In genomic region chr2:71277536-71278103, GRCh38 we compare ENCODE assay signal across 8 cellular contexts. TPM values are rescaled to one million over a fixed set of nuclear protein-coding genes. Genes with fewer than 3 reads are reported as not detected.
DNase-seq lines count a peak whose midpoint lies in the region; ATAC-seq and TF ChIP-seq lines count a peak whose summit lies in the region.

No MANE protein-coding gene starts in this region.

- H3K9me3 ChIP-seq in muscle layer of duodenum (ENCODE audit: control insufficient read depth in 1 of 2, low read length in 2 of 2) (peaks cover 0 to 2% of the 10 kb centered on the region in 2 donors), upper lobe of right lung (no peaks in the 10 kb centered on the region)

- peaks cover 87% of the 10 kb centered on the region for H3K27me3 Mint-ChIP-seq in activated CD8-positive, alpha-beta memory T cell treated with anti-CD3 and anti-CD28 coated beads, Interleukin-2, amount 10 ng/mL, durations not matched to agents 7 days and 5 days

- no peak overlapping the region for H3K27ac Mint-ChIP-seq in activated CD8-positive, alpha-beta memory T cell treated with anti-CD3 and anti-CD28 coated beads, Interleukin-2, amount 10 ng/mL, durations not matched to agents 7 days and 5 days

- H3K4me1 ChIP-seq in muscle layer of duodenum (ENCODE audit: control insufficient read depth in 1 of 2, insufficient read depth in 2 of 2, low read length in 2 of 2), result peaks cover 2 to 13% of the 10 kb centered on the region in 2 donors
- H3K4me1 ChIP-seq in upper lobe of right lung, result peaks cover 9% of the 10 kb centered on the region

- peak overlapping the region; percentile 61 for H3K4me3 Mint-ChIP-seq in activated CD8-positive, alpha-beta memory T cell treated with anti-CD3 and anti-CD28 coated beads, Interleukin-2, amount 10 ng/mL, durations not matched to agents 7 days and 5 days

- H3K9me3 Mint-ChIP-seq in activated CD8-positive, alpha-beta memory T cell treated with anti-CD3 and anti-CD28 coated beads, Interleukin-2, amount 10 ng/mL, durations not matched to agents 7 days and 5 days (ENCODE audit: low read depth), result no peaks in the 10 kb centered on the region

- H3K36me3 Mint-ChIP-seq in activated CD8-positive, alpha-beta memory T cell treated with anti-CD3 and anti-CD28 coated beads, Interleukin-2, amount 10 ng/mL, durations not matched to agents 7 days and 5 days, result no peaks in the 10 kb centered on the region

- peak; percentile 35 for DNase-seq in A172 (ENCODE audit: low spot score)
- peak; percentile 76 for DNase-seq in NCI-H2227 treated with DMSO at 0.1 percent for 48 hours (lab: John Stamatoyannopoulos, UW)
- peak; percentile 44 for DNase-seq in activated CD8-positive, alpha-beta memory T cell treated with anti-CD3 and anti-CD28 coated beads, Interleukin-2, amount 10 ng/mL, durations not matched to agents 7 days and 5 days
- DNase-seq in upper lobe of right lung, result peak; percentile 68
- no peak for DNase-seq in cortex of kidney (lab: John Stamatoyannopoulos, UW)

- H3K4me3 ChIP-seq in muscle layer of duodenum (ENCODE audit: low read depth in 1 of 2, low read length in 2 of 2) (peak overlapping the region; percentile 68 to 71), upper lobe of right lung (peak overlapping the region; percentile 57)

- H3K36me3 ChIP-seq in muscle layer of duodenum (ENCODE audit: control insufficient read depth in 1 of 2, insufficient read depth in 2 of 2, low read length in 2 of 2) (no peaks in the 10 kb centered on the region), upper lobe of right lung (no peaks in the 10 kb centered on the region)

- no peak overlapping the region for H3K27ac ChIP-seq in muscle layer of duodenum (ENCODE audit: low read length)
- H3K27ac ChIP-seq in upper lobe of right lung, result no peak overlapping the region

- intact Hi-C loops in upper lobe of right lung (cut with DNase I), result no loop called here

- H3K4me1 Mint-ChIP-seq in activated CD8-positive, alpha-beta memory T cell treated with anti-CD3 and anti-CD28 coated beads, Interleukin-2, amount 10 ng/mL, durations not matched to agents 7 days and 5 days, result peaks cover 17% of the 10 kb centered on the region

- peak; percentile 33 for TF ChIP-seq CTCF in GM12873 (IDR thresholded peaks at IDR 0.05; ENCODE audit: insufficient read depth, low read depth, low read length, missing control alignments)
- TF ChIP-seq CTCF in upper lobe of right lung (IDR thresholded peaks at IDR 0.05), result peak; percentile 34

- peaks cover 9% of the 10 kb centered on the region for H3K27me3 ChIP-seq in muscle layer of duodenum (ENCODE audit: low read depth, low read length)
- H3K27me3 ChIP-seq in upper lobe of right lung, result peaks cover 48% of the 10 kb centered on the region

- no peak for ATAC-seq in activated CD8-positive, alpha-beta memory T cell treated with anti-CD3 and anti-CD28 coated beads, Interleukin-2, amount 10 ng/mL, durations not matched to agents 7 days and 5 days
- ATAC-seq in esophagus mucosa (peak; percentile 35), upper lobe of right lung (peak; percentile 57)

- CTCF ChIA-PET in activated CD8-positive, alpha-beta memory T cell treated with anti-CD3 and anti-CD28 coated beads, Interleukin-2, amount 10 ng/mL, durations not matched to agents 7 days and 5 days (lab: Charles Lee), result interaction anchor here (1.2 to 2.3 kb wide), 3 partner anchors 22 to 232 kb away, joined by 4 to 8 read pairs (median 7); partner anchors contain the start of gene ZNF638

RNA-seq across cellular contexts. Expression of gene PAIP2B, which starts 50.7 kb away (rescaled TPM):
- 0.28 and 1.1 TPM in 2 replicates for total RNA-seq in A172 (2014; rRNA removed; shearing (Covaris generic))
- total RNA-seq in activated CD8-positive, alpha-beta memory T cell treated with anti-CD3 and anti-CD28 coated beads, Interleukin-2, amount 10 ng/mL, durations not matched to agents 7 days and 5 days, result 1 to 10 TPM; 1.1 to 1.5 TPM
- total RNA-seq in esophagus mucosa, result 9.8 TPM
- total RNA-seq in upper lobe of right lung, result 6.3 TPM

RNA-seq across cellular contexts. Expression of gene ZNF638, which starts 54.0 kb away (rescaled TPM):
- total RNA-seq in A172 (2014; rRNA removed; shearing (Covaris generic)), result 72.5 and 118 TPM in 2 replicates
- 100 to 1,000 TPM in 1 of 2 experiments, 10 to 100 TPM in 1; 88.0 to 105 TPM for total RNA-seq in activated CD8-positive, alpha-beta memory T cell treated with anti-CD3 and anti-CD28 coated beads, Interleukin-2, amount 10 ng/mL, durations not matched to agents 7 days and 5 days
- total RNA-seq in esophagus mucosa (52.0 TPM), upper lobe of right lung (114 TPM)
